ENCODE assay signal across 15 cellular contexts in genomic region chr3:29694331-29694730, GRCh38.
DNase-seq lines count a peak whose midpoint lies in the region; ATAC-seq, FAIRE-seq and TF ChIP-seq lines count a peak whose summit lies in the region.
"Had no signal": no experiment of that assay in that cellular context is flagged by ENCODE, and none has a peak within 500 bp of the region (broad histone marks: within the 10 kb centered on the region; RNA-seq: fewer than 3 reads in every experiment).

No MANE protein-coding gene starts in this region.

- no peaks in the 10 kb centered on the region for H3K27me3 ChIP-seq in liver (ENCODE audit: control insufficient read depth in 4 of 4, insufficient read depth in 4 of 4, low read length in 3 of 4)
- H3K27me3 ChIP-seq in HepG2 (ENCODE audit: control insufficient read depth in 1 of 2, insufficient read depth in 2 of 2, low read length in 2 of 2), result no peaks in the 10 kb centered on the region
- no peaks in the 10 kb centered on the region for H3K27me3 ChIP-seq in ectodermal cell (ENCODE audit: control insufficient read depth, insufficient read depth, low read length, poor library complexity, severe bottlenecking)
- H3K27me3 ChIP-seq in neural progenitor cell, result no peaks in the 10 kb centered on the region
- H3K27me3 ChIP-seq in BE2C, result no peaks in the 10 kb centered on the region

- FAIRE-seq in HepG2 (lab: Jason Lieb, UNC), result no peak
- FAIRE-seq: GM19239 had no signal

- peaks cover 40% of the 10 kb centered on the region for H3K4me1 Mint-ChIP-seq in neural progenitor cell
- H3K4me1 Mint-ChIP-seq in activated CD4-positive, alpha-beta T cell treated with anti-CD3 and anti-CD28 coated beads, Interleukin-2, amount 10 ng/mL, durations not matched to agents 24 days and 14 days, result no peaks in the 10 kb centered on the region
- H3K4me1 Mint-ChIP-seq: stimulated activated naive B cell treated with anti-CD40 and anti-IgM and Interleukin-4, amounts not matched to agents 10 μg/mL and 1 μg/mL and 100 μg/mL, for 72 hours had no signal

- in situ Hi-C loops in HepG2 (cut with HindIII; ENCODE audit: extremely low pct_ligation_motif_present, low pct_unique_long_range_greater_than_20kb), result no loop called here

- no peaks in the 10 kb centered on the region for H3F3A ChIP-seq in neural progenitor cell (ENCODE audit: low read depth)

- H4K20me1 ChIP-seq in HepG2 (ENCODE audit: insufficient read depth, low read length), result no peaks in the 10 kb centered on the region
- no peaks in the 10 kb centered on the region for H4K20me1 ChIP-seq in neural progenitor cell (ENCODE audit: low read depth)

- peak overlapping the region; percentile 90 for H3K27ac Mint-ChIP-seq in neural progenitor cell
- no peak overlapping the region for H3K27ac Mint-ChIP-seq in activated CD4-positive, alpha-beta T cell treated with anti-CD3 and anti-CD28 coated beads, Interleukin-2, amount 10 ng/mL, durations not matched to agents 24 days and 14 days
- H3K27ac Mint-ChIP-seq: stimulated activated naive B cell treated with anti-CD40 and anti-IgM and Interleukin-4, amounts not matched to agents 10 μg/mL and 1 μg/mL and 100 μg/mL, for 72 hours had no signal

- H3K9me3 ChIP-seq in liver (ENCODE audit: control insufficient read depth in 4 of 4, low read length in 3 of 4), result no peaks in the 10 kb centered on the region
- H3K9me3 ChIP-seq in HepG2 (ENCODE audit: low read length), result no peaks in the 10 kb centered on the region
- H3K9me3 ChIP-seq in ectodermal cell (ENCODE audit: control insufficient read depth, low read length), result no peaks in the 10 kb centered on the region
- no peaks in the 10 kb centered on the region for H3K9me3 ChIP-seq in neural progenitor cell (ENCODE audit: low read depth)
- no peaks in the 10 kb centered on the region for H3K9me3 ChIP-seq in BE2C

- H3K27ac ChIP-seq in liver (ENCODE audit: low read depth in 1 of 2, low read length in 2 of 2) (no peak overlapping the region), HepG2 (ENCODE audit: extremely low read length, insufficient read depth, low read length) (no peak overlapping the region), ectodermal cell (ENCODE audit: insufficient read depth, low read depth, low read length, poor library complexity, severe bottlenecking) (peak overlapping the region; percentile 60), neural progenitor cell (no peak overlapping the region)

- H3K4me3 ChIP-seq in liver (ENCODE audit: low read depth in 1 of 3, low read length in 3 of 3) (peak overlapping the region in 2 of 3 donors; percentile 13 to 35), HepG2 (replicated peaks in 1 of 3; ENCODE audit: insufficient read depth in 1 of 3, low read depth in 2 of 3, low read length in 3 of 3) (no peak overlapping the region), ectodermal cell (ENCODE audit: insufficient read depth, low read depth, low read length) (no peak overlapping the region), neural progenitor cell (no peak overlapping the region), BE2C (ENCODE audit: low read depth, low read length) (no peak overlapping the region)

- intact Hi-C loops in HepG2 (cut with micrococcal nuclease; ENCODE audit: unreplicated experiment), result no loop called here
- intact Hi-C loops in activated CD4-positive, alpha-beta T cell treated with anti-CD3 and anti-CD28 coated beads, Interleukin-2, amount 10 ng/mL, durations not matched to agents 24 days and 14 days (cut with micrococcal nuclease), result no loop called here

- H3K9me3 Mint-ChIP-seq in neural progenitor cell, result no peaks in the 10 kb centered on the region
- no peaks in the 10 kb centered on the region for H3K9me3 Mint-ChIP-seq in activated CD4-positive, alpha-beta T cell treated with anti-CD3 and anti-CD28 coated beads, Interleukin-2, amount 10 ng/mL, durations not matched to agents 24 days and 14 days
- H3K9me3 Mint-ChIP-seq: stimulated activated naive B cell treated with anti-CD40 and anti-IgM and Interleukin-4, amounts not matched to agents 10 μg/mL and 1 μg/mL and 100 μg/mL, for 72 hours had no signal

- TF ChIP-seq EP300 in HepG2 (IDR thresholded peaks at IDR 0.05; ENCODE audit: low read depth in 2 of 2, low read length in 2 of 2) (no peak), HepG2 (CRISPR knock-in tag; IDR thresholded peaks at IDR 0.05; ENCODE audit: borderline replicate concordance) (no peak)

- no peaks in the 10 kb centered on the region for H3K36me3 Mint-ChIP-seq in neural progenitor cell
- H3K36me3 Mint-ChIP-seq in activated CD4-positive, alpha-beta T cell treated with anti-CD3 and anti-CD28 coated beads, Interleukin-2, amount 10 ng/mL, durations not matched to agents 24 days and 14 days (ENCODE audit: low read depth), result no peaks in the 10 kb centered on the region
- H3K36me3 Mint-ChIP-seq: stimulated activated naive B cell treated with anti-CD40 and anti-IgM and Interleukin-4, amounts not matched to agents 10 μg/mL and 1 μg/mL and 100 μg/mL, for 72 hours had no signal

- H3K79me2 ChIP-seq in HepG2 (ENCODE audit: insufficient read depth, low read length) (no peaks in the 10 kb centered on the region), neural progenitor cell (ENCODE audit: low read depth) (no peaks in the 10 kb centered on the region)

- TF ChIP-seq CTCF in liver (IDR thresholded peaks at IDR 0.05; ENCODE audit: low read depth, low read length, missing input control), result no peak
- TF ChIP-seq CTCF in HepG2 (CRISPR knock-in tag; IDR thresholded peaks at IDR 0.05), result no peak
- TF ChIP-seq CTCF in neural progenitor cell (IDR thresholded peaks at IDR 0.05), result no peak
- no peak for TF ChIP-seq CTCF in BE2C (IDR thresholded peaks at IDR 0.05; ENCODE audit: low read depth, low read length)

- DNase-seq in HepG2 (ENCODE audit: low spot score) (no peak), neural progenitor cell (ENCODE audit: low spot score) (no peak), BE2C (no peak), T-helper 9 cell (no peak), inferior parietal cortex (ENCODE audit: extremely low spot score) (no peak)
- no peak for DNase-seq in activated CD4-positive, alpha-beta T cell treated with anti-CD3 and anti-CD28 coated beads, Interleukin-2, amount 10 ng/mL, durations not matched to agents 24 days and 14 days
- DNase-seq: activated CD4-positive, alpha-beta T cell treated with anti-CD3 and anti-CD28 coated beads, Interleukin-2, amount 50 U/mL, for 4 hours; GOT3; Karpas-422; NCI-H1694; NCI-H748 treated with DMSO at 0.1 percent for 48 hours; stimulated activated naive B cell treated with anti-CD40 and anti-IgM and Interleukin-4, amounts not matched to agents 10 μg/mL and 1 μg/mL and 100 μg/mL, for 72 hours had no signal

- WGBS in liver, result 85% methylated on average over 2 of the region's 2 CpGs
- WGBS in HepG2 (ENCODE audit: low lambda C conversion rate), result 28% methylated on average over 2 of the region's 2 CpGs
- 73 to 80% methylated on average over 1 to 2 of the region's 2 CpGs for WGBS in ectodermal cell, 2 experiments

- H3K36me3 ChIP-seq in liver (ENCODE audit: control insufficient read depth in 4 of 4, insufficient read depth in 3 of 4, low read depth in 1 of 4, low read length in 3 of 4) (no peaks in the 10 kb centered on the region), HepG2 (replicated peaks in 1 of 2; ENCODE audit: control insufficient read depth in 1 of 2, insufficient read depth in 2 of 2, low read length in 2 of 2) (no peaks in the 10 kb centered on the region), ectodermal cell (ENCODE audit: control insufficient read depth, insufficient read depth, low read length) (no peaks in the 10 kb centered on the region), neural progenitor cell (no peaks in the 10 kb centered on the region), BE2C (no peaks in the 10 kb centered on the region)

- no peak overlapping the region for H3K4me3 Mint-ChIP-seq in neural progenitor cell
- H3K4me3 Mint-ChIP-seq in activated CD4-positive, alpha-beta T cell treated with anti-CD3 and anti-CD28 coated beads, Interleukin-2, amount 10 ng/mL, durations not matched to agents 24 days and 14 days, result no peak overlapping the region
- H3K4me3 Mint-ChIP-seq: stimulated activated naive B cell treated with anti-CD40 and anti-IgM and Interleukin-4, amounts not matched to agents 10 μg/mL and 1 μg/mL and 100 μg/mL, for 72 hours had no signal

- H3K4me1 ChIP-seq in liver (ENCODE audit: control insufficient read depth in 4 of 4, insufficient read depth in 4 of 4, low read length in 3 of 4), result peaks cover 1 to 30% (median 15%) of the 10 kb centered on the region in 4 donors
- no peaks in the 10 kb centered on the region for H3K4me1 ChIP-seq in HepG2 (ENCODE audit: insufficient read depth, low read length)
- peaks cover 29% of the 10 kb centered on the region for H3K4me1 ChIP-seq in ectodermal cell (ENCODE audit: control insufficient read depth, insufficient read depth, low read length)
- peaks cover 30% of the 10 kb centered on the region for H3K4me1 ChIP-seq in neural progenitor cell
- H3K4me1 ChIP-seq in BE2C, result no peaks in the 10 kb centered on the region

- TF ChIP-seq POLR2A in HepG2 (IDR thresholded peaks at IDR 0.05; ENCODE audit: insufficient read depth in 1 of 2, low read depth in 2 of 2, low read length in 2 of 2), result no peak

- H3K9ac ChIP-seq in liver (ENCODE audit: low read depth in 1 of 2, low read length in 2 of 2) (peak overlapping the region in 1 of 2 donors; percentile 6), HepG2 (ENCODE audit: insufficient read depth, low read depth, low read length) (no peak overlapping the region), neural progenitor cell (no peak overlapping the region)

- POLR2A ChIA-PET in HepG2 (lab: Yijun Ruan, JAX), result no interaction called here

- no peak for ATAC-seq in HepG2
- ATAC-seq: stimulated activated naive B cell treated with anti-CD40 and anti-IgM and Interleukin-4, amounts not matched to agents 10 μg/mL and 1 μg/mL and 100 μg/mL, for 72 hours had no signal

- H3K4me2 ChIP-seq in HepG2 (ENCODE audit: low read depth, low read length), result no peak overlapping the region
- no peak overlapping the region for H3K4me2 ChIP-seq in neural progenitor cell

- CTCF ChIA-PET in HepG2 (lab: Yijun Ruan, JAX; ENCODE audit: low intra/inter-chr PET ratio, low total read pairs), result no interaction called here

- no peak overlapping the region for H2AFZ ChIP-seq in HepG2 (ENCODE audit: low read length)
- no peak overlapping the region for H2AFZ ChIP-seq in neural progenitor cell (replicated peaks)

- TF ChIP-seq RAD21 in liver (IDR thresholded peaks at IDR 0.05) (no peak), HepG2 (CRISPR knock-in tag; IDR thresholded peaks at IDR 0.05) (no peak)

- BruUV-seq in HepG2 (replicated peaks; lab: Mats Ljungman, UMichigan), result no TSS peak

- no peaks in the 10 kb centered on the region for H3K27me3 Mint-ChIP-seq in neural progenitor cell (ENCODE audit: insufficient read depth, low read depth)
- H3K27me3 Mint-ChIP-seq in activated CD4-positive, alpha-beta T cell treated with anti-CD3 and anti-CD28 coated beads, Interleukin-2, amount 10 ng/mL, durations not matched to agents 24 days and 14 days, result peaks cover 18% of the 10 kb centered on the region
- H3K27me3 Mint-ChIP-seq: stimulated activated naive B cell treated with anti-CD40 and anti-IgM and Interleukin-4, amounts not matched to agents 10 μg/mL and 1 μg/mL and 100 μg/mL, for 72 hours had no signal

TF ChIP-seq in liver, 16 proteins besides CTCF, POLR2A, EP300 and RAD21 (continues in another document):
- TF ChIP-seq JUND (IDR thresholded peaks at IDR 0.05) (no peak), NR2F2 (IDR thresholded peaks at IDR 0.05) (no peak)

TF ChIP-seq in HepG2, 621 proteins besides CTCF, POLR2A, EP300 and RAD21 (continues in another document):
- TF ChIP-seq ZNF614 (CRISPR knock-in tag; IDR thresholded peaks at IDR 0.05; ENCODE audit: borderline replicate concordance), result no peak

Comparison
In these comparisons a context has a peak if more than half of its experiments do, and no peak if none do; other contexts are left out.
1. H3K4me3 ChIP-seq: peak in liver (2 of 3); none in HepG2 (0 of 3), ectodermal cell (single experiment), neural progenitor cell (single experiment) and BE2C (single experiment).